Comparison of ENCODE assay signal across 11 cellular contexts in genomic region chr11:108218912-108219783, GRCh38. TPM values are rescaled to one million over a fixed set of nuclear protein-coding genes. Genes with fewer than 3 reads are reported as not detected.
DNase-seq lines count a peak whose midpoint lies in the region; ATAC-seq and TF ChIP-seq lines count a peak whose summit lies in the region.
"Had no signal": no experiment of that assay in that cellular context is flagged by ENCODE, and none has a peak within 500 bp of the region (broad histone marks: within the 10 kb centered on the region; RNA-seq: fewer than 3 reads in every experiment).

No MANE protein-coding gene starts in this region.

- no peak overlapping the region for H2BK5ac ChIP-seq in mesenchymal stem cell (ENCODE audit: low read depth, low read length, poor library complexity, severe bottlenecking)

- no peak overlapping the region for H2BK120ac ChIP-seq in mesenchymal stem cell (ENCODE audit: low read depth, low read length)

- H3K14ac ChIP-seq in mesenchymal stem cell (ENCODE audit: low read length in 2 of 2), result peak overlapping the region in 1 of 2 experiments; percentile 29

- intact Hi-C loops in CD8-positive, alpha-beta T cell (cut with DNase I, micrococcal nuclease), result loop anchor here in 1 of 2 experiments (2.0 to 10.0 kb wide), 4 partner anchors 18 to 438 kb away; partner anchors contain the start of gene C11orf65

- H3K9me3 Mint-ChIP-seq in CD8-positive, alpha-beta T cell, result no peaks in the 10 kb centered on the region
- no peaks in the 10 kb centered on the region for H3K9me3 Mint-ChIP-seq in activated CD4-positive, alpha-beta memory T cell treated with anti-CD3 and anti-CD28 coated beads, Interleukin-2, amount 10 ng/mL, durations not matched to agents 7 days and 5 days
- H3K9me3 Mint-ChIP-seq: naive B cell had no signal

- no peak overlapping the region for H2BK15ac ChIP-seq in mesenchymal stem cell (ENCODE audit: low read depth, poor library complexity, severe bottlenecking)

- H3K27me3 Mint-ChIP-seq in CD8-positive, alpha-beta T cell (ENCODE audit: low read depth), result no peaks in the 10 kb centered on the region
- H3K27me3 Mint-ChIP-seq in activated CD4-positive, alpha-beta memory T cell treated with anti-CD3 and anti-CD28 coated beads, Interleukin-2, amount 10 ng/mL, durations not matched to agents 7 days and 5 days, result no peaks in the 10 kb centered on the region
- H3K27me3 Mint-ChIP-seq: naive B cell had no signal

- no peak overlapping the region for H2BK12ac ChIP-seq in mesenchymal stem cell (ENCODE audit: low read length in 2 of 2)

- in situ Hi-C loops in KBM-7 (cut with MboI; ENCODE audit: low pct_unique_long_range_greater_than_20kb, low sequenced_read_pairs), result no loop called here

- H3K4me1 ChIP-seq in CD8-positive, alpha-beta T cell (ENCODE audit: insufficient read depth, low read length), result peaks cover 64% of the 10 kb centered on the region
- H3K4me1 ChIP-seq in mesenchymal stem cell (ENCODE audit: control insufficient read depth, insufficient read depth, low read depth, low read length), result peaks cover 3% of the 10 kb centered on the region

- peak overlapping the region; percentile 48 for H3K4me3 Mint-ChIP-seq in CD8-positive, alpha-beta T cell
- H3K4me3 Mint-ChIP-seq in activated CD4-positive, alpha-beta memory T cell treated with anti-CD3 and anti-CD28 coated beads, Interleukin-2, amount 10 ng/mL, durations not matched to agents 7 days and 5 days, result peak overlapping the region; percentile 43

- H3K27me3 ChIP-seq in CD8-positive, alpha-beta T cell (ENCODE audit: insufficient read depth, low read length), result no peaks in the 10 kb centered on the region
- H3K27me3 ChIP-seq in mesenchymal stem cell (ENCODE audit: control insufficient read depth in 1 of 2, insufficient read depth in 1 of 2, low read length in 2 of 2), result no peaks in the 10 kb centered on the region

- H3K36me3 Mint-ChIP-seq in CD8-positive, alpha-beta T cell, result peaks cover 57% of the 10 kb centered on the region
- H3K36me3 Mint-ChIP-seq in activated CD4-positive, alpha-beta memory T cell treated with anti-CD3 and anti-CD28 coated beads, Interleukin-2, amount 10 ng/mL, durations not matched to agents 7 days and 5 days (ENCODE audit: low read depth), result peaks cover 63% of the 10 kb centered on the region

- ATAC-seq in CD8-positive, alpha-beta T cell, result no peak
- no peak for ATAC-seq in HG03571 (IDR thresholded peaks at IDR 0.05; ENCODE audit: unreplicated experiment)
- ATAC-seq: left colon, right cardiac atrium had no signal

- TF ChIP-seq CTCF in CD8-positive, alpha-beta T cell (IDR thresholded peaks at IDR 0.05), result no peak

- no peak overlapping the region for H3K9ac ChIP-seq in mesenchymal stem cell (ENCODE audit: low read length)

- no peak overlapping the region for H3K4me2 ChIP-seq in mesenchymal stem cell (ENCODE audit: low read length, poor library complexity, severe bottlenecking)

- peak overlapping the region in 1 of 2 experiments; percentile 55 for H3K23ac ChIP-seq in mesenchymal stem cell (ENCODE audit: low read length in 2 of 2)

- WGBS in mesenchymal stem cell, result 55% methylated on average over 7 of the region's 7 CpGs

- H3K27ac ChIP-seq in CD8-positive, alpha-beta T cell (ENCODE audit: low read depth, low read length), result no peak overlapping the region
- no peak overlapping the region for H3K27ac ChIP-seq in mesenchymal stem cell (ENCODE audit: low read length, poor library complexity, severe bottlenecking)

- no peaks in the 10 kb centered on the region for H3K9me3 ChIP-seq in CD8-positive, alpha-beta T cell (ENCODE audit: low read length)
- H3K9me3 ChIP-seq in mesenchymal stem cell (ENCODE audit: control insufficient read depth, low read length), result no peaks in the 10 kb centered on the region

- CTCF ChIA-PET in CD8-positive, alpha-beta T cell (lab: Charles Lee), result interaction anchor here (1.0 to 1.3 kb wide), 3 partner anchors 18 to 73 kb away, joined by 3 to 5 read pairs (median 4); no protein-coding TSS in a partner anchor
- CTCF ChIA-PET in activated CD4-positive, alpha-beta memory T cell treated with anti-CD3 and anti-CD28 coated beads, Interleukin-2, amount 10 ng/mL, durations not matched to agents 7 days and 5 days (lab: Charles Lee), result interaction anchor here (0.8 to 1.1 kb wide), 2 partner anchors 18 to 101 kb away, joined by 3 to 4 read pairs; no protein-coding TSS in a partner anchor

- peak overlapping the region; percentile 23 for H4K91ac ChIP-seq in mesenchymal stem cell (ENCODE audit: low read length)

- peaks cover 62% of the 10 kb centered on the region for H3K4me1 Mint-ChIP-seq in CD8-positive, alpha-beta T cell (ENCODE audit: low read depth)
- H3K4me1 Mint-ChIP-seq in activated CD4-positive, alpha-beta memory T cell treated with anti-CD3 and anti-CD28 coated beads, Interleukin-2, amount 10 ng/mL, durations not matched to agents 7 days and 5 days, result peaks cover 51% of the 10 kb centered on the region

- H4K8ac ChIP-seq in mesenchymal stem cell (ENCODE audit: low read length), result peak overlapping the region; percentile 75

- peak overlapping the region; percentile 82 for H3K27ac Mint-ChIP-seq in CD8-positive, alpha-beta T cell
- peak overlapping the region; percentile 22 for H3K27ac Mint-ChIP-seq in activated CD4-positive, alpha-beta memory T cell treated with anti-CD3 and anti-CD28 coated beads, Interleukin-2, amount 10 ng/mL, durations not matched to agents 7 days and 5 days

- H3K4me3 ChIP-seq in CD8-positive, alpha-beta T cell (ENCODE audit: low read depth, low read length), result peak overlapping the region; percentile 20
- no peak overlapping the region for H3K4me3 ChIP-seq in mesenchymal stem cell (ENCODE audit: insufficient read depth in 1 of 2, low read depth in 1 of 2, low read length in 2 of 2)

- POLR2A ChIA-PET in CD8-positive, alpha-beta T cell (lab: Charles Lee), result interaction anchor here (0.6 to 1.4 kb wide), 5 partner anchors 13 to 23 kb away, joined by 3 to 4 read pairs (median 3); no protein-coding TSS in a partner anchor
- POLR2A ChIA-PET in activated CD4-positive, alpha-beta memory T cell treated with anti-CD3 and anti-CD28 coated beads, Interleukin-2, amount 10 ng/mL, durations not matched to agents 7 days and 5 days (lab: Charles Lee), result interaction anchor here (1.0 to 1.3 kb wide), 4 partner anchors 12 to 18 kb away, joined by 3 to 6 read pairs (median 4); no protein-coding TSS in a partner anchor

- no peak overlapping the region for H2AFZ ChIP-seq in mesenchymal stem cell (ENCODE audit: low read depth, low read length)

- H3K79me1 ChIP-seq in mesenchymal stem cell (replicated peaks; ENCODE audit: low read length, poor library complexity, severe bottlenecking), result peaks cover 6% of the 10 kb centered on the region

- peak overlapping the region in 1 of 2 experiments; percentile 41 for H3K18ac ChIP-seq in mesenchymal stem cell (ENCODE audit: low read depth in 1 of 2, low read length in 2 of 2)

- H3K4ac ChIP-seq in mesenchymal stem cell (ENCODE audit: low read depth in 1 of 2, low read length in 2 of 2), result no peak overlapping the region

- DNase-seq in CD8-positive, alpha-beta T cell, result no peak
- DNase-seq in KBM-7, result peak; percentile 74
- no peak for DNase-seq in activated CD4-positive, alpha-beta memory T cell treated with anti-CD3 and anti-CD28 coated beads, Interleukin-2, amount 10 ng/mL, durations not matched to agents 7 days and 5 days
- DNase-seq in mesenchymal stem cell, result no peak
- DNase-seq in islet precursor cell, result no peak
- no peak for DNase-seq in occipital lobe (lab: John Stamatoyannopoulos, UW)
- DNase-seq: left colon, naive B cell, NCI-H1417 treated with DMSO at 0.1 percent for 48 hours, right cardiac atrium had no signal

- H3K36me3 ChIP-seq in CD8-positive, alpha-beta T cell (ENCODE audit: insufficient read depth, low read length), result no peaks in the 10 kb centered on the region
- H3K36me3 ChIP-seq in mesenchymal stem cell (ENCODE audit: control insufficient read depth in 1 of 2, insufficient read depth in 2 of 2, low read depth in 1 of 2, low read length in 2 of 2), result peaks cover 0 to 5% of the 10 kb centered on the region in 2 experiments

- H2AK5ac ChIP-seq in mesenchymal stem cell (ENCODE audit: low read length, severe bottlenecking), result no peak overlapping the region

RNA-seq across cellular contexts. Expression of gene NPAT, which starts 3.3 kb away (rescaled TPM):
- 10 to 100 TPM; 24.6 to 26.4 TPM for total RNA-seq in CD8-positive, alpha-beta T cell
- 10 to 100 TPM; 36.1 to 40.9 TPM for total RNA-seq in activated CD4-positive, alpha-beta memory T cell treated with anti-CD3 and anti-CD28 coated beads, Interleukin-2, amount 10 ng/mL, durations not matched to agents 7 days and 5 days
- polyA plus RNA-seq in mesenchymal stem cell (2013, experiment 1 of 2), result 9.6 TPM
- 9.3 TPM for polyA plus RNA-seq in mesenchymal stem cell (2013, experiment 2 of 2)
- 31.2 TPM for total RNA-seq in occipital lobe

RNA-seq across cellular contexts. Expression of gene ATM, which starts 3.7 kb away (rescaled TPM):
- 100 to 1,000 TPM; 272 to 273 TPM for total RNA-seq in CD8-positive, alpha-beta T cell
- total RNA-seq in activated CD4-positive, alpha-beta memory T cell treated with anti-CD3 and anti-CD28 coated beads, Interleukin-2, amount 10 ng/mL, durations not matched to agents 7 days and 5 days, result 100 to 1,000 TPM; 130 to 144 TPM
- 22.4 TPM for polyA plus RNA-seq in mesenchymal stem cell (2013, experiment 1 of 2)
- 20.4 TPM for polyA plus RNA-seq in mesenchymal stem cell (2013, experiment 2 of 2)
- total RNA-seq in occipital lobe, result 176 TPM
